Comparison of ENCODE assay signal across 2 cellular contexts in the genomic region with DNA sequence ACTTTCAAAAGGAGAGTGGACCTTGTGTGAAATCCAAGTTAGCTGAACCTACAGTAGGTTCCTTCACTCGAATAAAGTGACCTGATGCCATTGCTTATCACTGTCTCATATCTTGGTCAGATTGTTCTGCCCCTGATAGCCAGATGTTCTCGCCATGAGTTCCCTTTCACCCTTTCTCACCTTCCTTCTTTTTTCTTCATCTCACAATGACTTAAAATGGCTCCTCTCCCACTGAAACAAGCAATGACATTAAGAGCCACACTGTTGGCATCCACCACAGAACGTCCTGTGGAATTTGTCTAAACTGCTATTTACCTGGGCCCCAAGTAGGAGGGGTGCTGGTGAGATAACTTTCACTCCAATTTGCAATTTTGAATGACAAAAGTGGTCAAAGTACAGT.
TF ChIP-seq lines count a peak whose summit lies in the region.

No MANE protein-coding gene starts in this region.

TF ChIP-seq in IMR-90, 13 proteins besides CTCF, POLR2A, EP300 and RAD21 (continued from another document):
- TF ChIP-seq, protein P1, sequence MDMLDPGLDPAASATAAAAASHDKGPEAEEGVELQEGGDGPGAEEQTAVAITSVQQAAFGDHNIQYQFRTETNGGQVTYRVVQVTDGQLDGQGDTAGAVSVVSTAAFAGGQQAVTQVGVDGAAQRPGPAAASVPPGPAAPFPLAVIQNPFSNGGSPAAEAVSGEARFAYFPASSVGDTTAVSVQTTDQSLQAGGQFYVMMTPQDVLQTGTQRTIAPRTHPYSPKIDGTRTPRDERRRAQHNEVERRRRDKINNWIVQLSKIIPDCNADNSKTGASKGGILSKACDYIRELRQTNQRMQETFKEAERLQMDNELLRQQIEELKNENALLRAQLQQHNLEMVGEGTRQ (IDR thresholded peaks at IDR 0.05; ENCODE audit: low read depth, low read length): no peak
- TF ChIP-seq CHD1 (IDR thresholded peaks at IDR 0.05; ENCODE audit: low read depth, low read length) (no peak), SMC3 (IDR thresholded peaks at IDR 0.05; ENCODE audit: low read depth, low read length) (no peak), ELK1 (IDR thresholded peaks at IDR 0.05; ENCODE audit: borderline replicate concordance, low read depth, low read length) (no peak)

TF ChIP-seq in WTC11, 78 proteins besides CTCF, POLR2A, EP300 and RAD21 (continued from another document):
- TF ChIP-seq, protein P2, sequence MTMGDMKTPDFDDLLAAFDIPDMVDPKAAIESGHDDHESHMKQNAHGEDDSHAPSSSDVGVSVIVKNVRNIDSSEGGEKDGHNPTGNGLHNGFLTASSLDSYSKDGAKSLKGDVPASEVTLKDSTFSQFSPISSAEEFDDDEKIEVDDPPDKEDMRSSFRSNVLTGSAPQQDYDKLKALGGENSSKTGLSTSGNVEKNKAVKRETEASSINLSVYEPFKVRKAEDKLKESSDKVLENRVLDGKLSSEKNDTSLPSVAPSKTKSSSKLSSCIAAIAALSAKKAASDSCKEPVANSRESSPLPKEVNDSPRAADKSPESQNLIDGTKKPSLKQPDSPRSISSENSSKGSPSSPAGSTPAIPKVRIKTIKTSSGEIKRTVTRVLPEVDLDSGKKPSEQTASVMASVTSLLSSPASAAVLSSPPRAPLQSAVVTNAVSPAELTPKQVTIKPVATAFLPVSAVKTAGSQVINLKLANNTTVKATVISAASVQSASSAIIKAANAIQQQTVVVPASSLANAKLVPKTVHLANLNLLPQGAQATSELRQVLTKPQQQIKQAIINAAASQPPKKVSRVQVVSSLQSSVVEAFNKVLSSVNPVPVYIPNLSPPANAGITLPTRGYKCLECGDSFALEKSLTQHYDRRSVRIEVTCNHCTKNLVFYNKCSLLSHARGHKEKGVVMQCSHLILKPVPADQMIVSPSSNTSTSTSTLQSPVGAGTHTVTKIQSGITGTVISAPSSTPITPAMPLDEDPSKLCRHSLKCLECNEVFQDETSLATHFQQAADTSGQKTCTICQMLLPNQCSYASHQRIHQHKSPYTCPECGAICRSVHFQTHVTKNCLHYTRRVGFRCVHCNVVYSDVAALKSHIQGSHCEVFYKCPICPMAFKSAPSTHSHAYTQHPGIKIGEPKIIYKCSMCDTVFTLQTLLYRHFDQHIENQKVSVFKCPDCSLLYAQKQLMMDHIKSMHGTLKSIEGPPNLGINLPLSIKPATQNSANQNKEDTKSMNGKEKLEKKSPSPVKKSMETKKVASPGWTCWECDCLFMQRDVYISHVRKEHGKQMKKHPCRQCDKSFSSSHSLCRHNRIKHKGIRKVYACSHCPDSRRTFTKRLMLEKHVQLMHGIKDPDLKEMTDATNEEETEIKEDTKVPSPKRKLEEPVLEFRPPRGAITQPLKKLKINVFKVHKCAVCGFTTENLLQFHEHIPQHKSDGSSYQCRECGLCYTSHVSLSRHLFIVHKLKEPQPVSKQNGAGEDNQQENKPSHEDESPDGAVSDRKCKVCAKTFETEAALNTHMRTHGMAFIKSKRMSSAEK (CRISPR knock-in tag; IDR thresholded peaks at IDR 0.05; ENCODE audit: borderline replicate concordance): no peak
- TF ChIP-seq ZNF232 (CRISPR knock-in tag; IDR thresholded peaks at IDR 0.05): no peak
- TF ChIP-seq IRF2 (CRISPR knock-in tag; IDR thresholded peaks at IDR 0.05; ENCODE audit: borderline replicate concordance, low read depth): no peak
- no peak for TF ChIP-seq IRF1 (CRISPR knock-in tag; IDR thresholded peaks at IDR 0.05)
- no peak for TF ChIP-seq TEAD4 (CRISPR knock-in tag; IDR thresholded peaks at IDR 0.05)
- no peak for TF ChIP-seq ATF1 (CRISPR knock-in tag; IDR thresholded peaks at IDR 0.05)
- TF ChIP-seq CDX4 (CRISPR knock-in tag; IDR thresholded peaks at IDR 0.05; ENCODE audit: borderline replicate concordance): no peak
- TF ChIP-seq SOX15 (CRISPR knock-in tag; IDR thresholded peaks at IDR 0.05): no peak
- TF ChIP-seq, protein P3, sequence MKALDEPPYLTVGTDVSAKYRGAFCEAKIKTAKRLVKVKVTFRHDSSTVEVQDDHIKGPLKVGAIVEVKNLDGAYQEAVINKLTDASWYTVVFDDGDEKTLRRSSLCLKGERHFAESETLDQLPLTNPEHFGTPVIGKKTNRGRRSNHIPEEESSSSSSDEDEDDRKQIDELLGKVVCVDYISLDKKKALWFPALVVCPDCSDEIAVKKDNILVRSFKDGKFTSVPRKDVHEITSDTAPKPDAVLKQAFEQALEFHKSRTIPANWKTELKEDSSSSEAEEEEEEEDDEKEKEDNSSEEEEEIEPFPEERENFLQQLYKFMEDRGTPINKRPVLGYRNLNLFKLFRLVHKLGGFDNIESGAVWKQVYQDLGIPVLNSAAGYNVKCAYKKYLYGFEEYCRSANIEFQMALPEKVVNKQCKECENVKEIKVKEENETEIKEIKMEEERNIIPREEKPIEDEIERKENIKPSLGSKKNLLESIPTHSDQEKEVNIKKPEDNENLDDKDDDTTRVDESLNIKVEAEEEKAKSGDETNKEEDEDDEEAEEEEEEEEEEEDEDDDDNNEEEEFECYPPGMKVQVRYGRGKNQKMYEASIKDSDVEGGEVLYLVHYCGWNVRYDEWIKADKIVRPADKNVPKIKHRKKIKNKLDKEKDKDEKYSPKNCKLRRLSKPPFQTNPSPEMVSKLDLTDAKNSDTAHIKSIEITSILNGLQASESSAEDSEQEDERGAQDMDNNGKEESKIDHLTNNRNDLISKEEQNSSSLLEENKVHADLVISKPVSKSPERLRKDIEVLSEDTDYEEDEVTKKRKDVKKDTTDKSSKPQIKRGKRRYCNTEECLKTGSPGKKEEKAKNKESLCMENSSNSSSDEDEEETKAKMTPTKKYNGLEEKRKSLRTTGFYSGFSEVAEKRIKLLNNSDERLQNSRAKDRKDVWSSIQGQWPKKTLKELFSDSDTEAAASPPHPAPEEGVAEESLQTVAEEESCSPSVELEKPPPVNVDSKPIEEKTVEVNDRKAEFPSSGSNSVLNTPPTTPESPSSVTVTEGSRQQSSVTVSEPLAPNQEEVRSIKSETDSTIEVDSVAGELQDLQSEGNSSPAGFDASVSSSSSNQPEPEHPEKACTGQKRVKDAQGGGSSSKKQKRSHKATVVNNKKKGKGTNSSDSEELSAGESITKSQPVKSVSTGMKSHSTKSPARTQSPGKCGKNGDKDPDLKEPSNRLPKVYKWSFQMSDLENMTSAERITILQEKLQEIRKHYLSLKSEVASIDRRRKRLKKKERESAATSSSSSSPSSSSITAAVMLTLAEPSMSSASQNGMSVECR (CRISPR knock-in tag; IDR thresholded peaks at IDR 0.05; ENCODE audit: borderline replicate concordance): no peak
- TF ChIP-seq, protein P4, sequence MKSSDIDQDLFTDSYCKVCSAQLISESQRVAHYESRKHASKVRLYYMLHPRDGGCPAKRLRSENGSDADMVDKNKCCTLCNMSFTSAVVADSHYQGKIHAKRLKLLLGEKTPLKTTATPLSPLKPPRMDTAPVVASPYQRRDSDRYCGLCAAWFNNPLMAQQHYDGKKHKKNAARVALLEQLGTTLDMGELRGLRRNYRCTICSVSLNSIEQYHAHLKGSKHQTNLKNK (CRISPR knock-in tag; IDR thresholded peaks at IDR 0.05): no peak
- TF ChIP-seq NR2C2 (CRISPR knock-in tag; IDR thresholded peaks at IDR 0.05): no peak
- no peak for TF ChIP-seq PRDM15 (CRISPR knock-in tag; IDR thresholded peaks at IDR 0.05)
- TF ChIP-seq, protein P5, sequence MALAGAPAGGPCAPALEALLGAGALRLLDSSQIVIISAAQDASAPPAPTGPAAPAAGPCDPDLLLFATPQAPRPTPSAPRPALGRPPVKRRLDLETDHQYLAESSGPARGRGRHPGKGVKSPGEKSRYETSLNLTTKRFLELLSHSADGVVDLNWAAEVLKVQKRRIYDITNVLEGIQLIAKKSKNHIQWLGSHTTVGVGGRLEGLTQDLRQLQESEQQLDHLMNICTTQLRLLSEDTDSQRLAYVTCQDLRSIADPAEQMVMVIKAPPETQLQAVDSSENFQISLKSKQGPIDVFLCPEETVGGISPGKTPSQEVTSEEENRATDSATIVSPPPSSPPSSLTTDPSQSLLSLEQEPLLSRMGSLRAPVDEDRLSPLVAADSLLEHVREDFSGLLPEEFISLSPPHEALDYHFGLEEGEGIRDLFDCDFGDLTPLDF (CRISPR knock-in tag; IDR thresholded peaks at IDR 0.05): no peak
- TF ChIP-seq HMGA2 (CRISPR knock-in tag; IDR thresholded peaks at IDR 0.05): no peak
- no peak for TF ChIP-seq TEAD1 (CRISPR knock-in tag; IDR thresholded peaks at IDR 0.05)
